Comparison of ENCODE assay signal across 16 cellular contexts in genomic region chr11:62505784-62506145, GRCh38. TPM values are rescaled to one million over a fixed set of nuclear protein-coding genes. Genes with fewer than 3 reads are reported as not detected.
DNase-seq lines count a peak whose midpoint lies in the region; ATAC-seq, FAIRE-seq and TF ChIP-seq lines count a peak whose summit lies in the region.
"Had no signal": no experiment of that assay in that cellular context is flagged by ENCODE, and none has a peak within 500 bp of the region (broad histone marks: within the 10 kb centered on the region; RNA-seq: fewer than 3 reads in every experiment).

No MANE protein-coding gene starts in this region.

- peaks cover 17% of the 10 kb centered on the region for H3K4me1 Mint-ChIP-seq in glutamatergic neuron (ENCODE audit: low read depth, unreplicated experiment)
- peaks cover 77% of the 10 kb centered on the region for H3K4me1 Mint-ChIP-seq in neural progenitor cell

- FAIRE-seq in HTR-8/SVneo (lab: Jason Lieb, UNC), result no peak
- FAIRE-seq: A549, GM12891 had no signal

- H3K4me1 ChIP-seq in heart right ventricle, result peaks cover 11 to 86% (median 72%) of the 10 kb centered on the region in 9 donors
- peaks cover 46% of the 10 kb centered on the region for H3K4me1 ChIP-seq in neural progenitor cell

- peak in 1 of 2 donors; percentile 17 for DNase-seq in heart right ventricle
- DNase-seq in Right ventricle myocardium inferior (ENCODE audit: missing footprints), result no peak
- no peak for DNase-seq in glutamatergic neuron
- DNase-seq in neural progenitor cell (ENCODE audit: low spot score), result no peak
- no peak for DNase-seq in HTR-8/SVneo (ENCODE audit: insufficient read length, low spot score)
- no peak for DNase-seq in stimulated activated CD4-positive, alpha-beta T cell treated with anti-CD3 and anti-CD28 coated beads, Interleukin-2, amount 100 ng/mL, for 24 hours
- DNase-seq: activated CD8-positive, alpha-beta memory T cell treated with anti-CD3 and anti-CD28 coated beads for 24 hours; effector memory CD8-positive, alpha-beta T cell; immature natural killer cell; stimulated activated CD4-positive, alpha-beta T cell treated with anti-CD3 and anti-CD28 coated beads, Interleukin-1b, Interleukin-23, amount 100 ng/mL, for 48 hours; stimulated activated naive CD4-positive, alpha-beta T cell treated with Interleukin-2 at 50 U/mL for 16 hours had no signal

- ATAC-seq in heart right ventricle (no peak), Right ventricle myocardium inferior (no peak), HG03439 (IDR thresholded peaks at IDR 0.05; ENCODE audit: unreplicated experiment) (no peak), GM18867 (IDR thresholded peaks at IDR 0.05; ENCODE audit: unreplicated experiment) (no peak)
- ATAC-seq: A549; effector memory CD8-positive, alpha-beta T cell had no signal

- H3K4me2 ChIP-seq in neural progenitor cell, result peak overlapping the region; percentile 77
- H3K4me2 ChIP-seq: A549 had no signal

- H3K27ac Mint-ChIP-seq in glutamatergic neuron (ENCODE audit: unreplicated experiment) (peak overlapping the region; percentile 45), neural progenitor cell (peak overlapping the region; percentile 97)
- H3K27ac Mint-ChIP-seq: activated naive CD4-positive, alpha-beta T cell treated with anti-CD3 and anti-CD28 coated beads, Interleukin-2, amount 50 U/mL, for 24 hours; immature natural killer cell had no signal

- peaks cover 66% of the 10 kb centered on the region for H3F3A ChIP-seq in neural progenitor cell (ENCODE audit: low read depth)

- no peaks in the 10 kb centered on the region for H4K20me1 ChIP-seq in neural progenitor cell (ENCODE audit: low read depth)

- no peaks in the 10 kb centered on the region for H3K9me3 ChIP-seq in heart right ventricle
- H3K9me3 ChIP-seq in neural progenitor cell (ENCODE audit: low read depth), result no peaks in the 10 kb centered on the region
- H3K9me3 ChIP-seq: A549 had no signal

- H3K4me3 Mint-ChIP-seq in glutamatergic neuron (ENCODE audit: unreplicated experiment) (peak overlapping the region; percentile 76), neural progenitor cell (peak overlapping the region; percentile 70)
- H3K4me3 Mint-ChIP-seq: activated naive CD4-positive, alpha-beta T cell treated with anti-CD3 and anti-CD28 coated beads, Interleukin-2, amount 50 U/mL, for 24 hours; effector memory CD8-positive, alpha-beta T cell; immature natural killer cell had no signal

- H3K27me3 ChIP-seq in heart right ventricle, result no peaks in the 10 kb centered on the region
- H3K27me3 ChIP-seq in neural progenitor cell, result peaks cover 8% of the 10 kb centered on the region

- peak overlapping the region in 7 of 10 donors; percentile 19 to 41 (median 36) for H3K4me3 ChIP-seq in heart right ventricle
- peak overlapping the region; percentile 34 for H3K4me3 ChIP-seq in neural progenitor cell
- H3K4me3 ChIP-seq: A549 had no signal

- H3K9me3 Mint-ChIP-seq in glutamatergic neuron (ENCODE audit: unreplicated experiment), result peaks cover 1% of the 10 kb centered on the region
- H3K9me3 Mint-ChIP-seq in neural progenitor cell, result no peaks in the 10 kb centered on the region
- H3K9me3 Mint-ChIP-seq: activated naive CD4-positive, alpha-beta T cell treated with anti-CD3 and anti-CD28 coated beads, Interleukin-2, amount 50 U/mL, for 24 hours; effector memory CD8-positive, alpha-beta T cell; immature natural killer cell had no signal

- H3K27me3 Mint-ChIP-seq in glutamatergic neuron (ENCODE audit: unreplicated experiment) (peaks cover 5% of the 10 kb centered on the region), neural progenitor cell (ENCODE audit: insufficient read depth, low read depth) (peaks cover 13% of the 10 kb centered on the region)
- H3K27me3 Mint-ChIP-seq: effector memory CD8-positive, alpha-beta T cell had no signal

- intact Hi-C loops in heart right ventricle (cut with DNase I) (loop anchor here in 4 of 10 donors (5.0 to 10.0 kb wide), 4 partner anchors 37 to 108 kb away; no protein-coding TSS in a partner anchor), Right ventricle myocardium inferior (cut with DNase I) (no loop called here)

- no peak for TF ChIP-seq CTCF in heart right ventricle (IDR thresholded peaks at IDR 0.05)
- TF ChIP-seq CTCF in glutamatergic neuron (IDR thresholded peaks at IDR 0.05; ENCODE audit: partially characterized antibody, unreplicated experiment), result no peak
- TF ChIP-seq CTCF in neural progenitor cell (IDR thresholded peaks at IDR 0.05), result no peak

- H2AFZ ChIP-seq in neural progenitor cell (replicated peaks), result peak overlapping the region; percentile 87

- H3K27ac ChIP-seq in heart right ventricle, result peak overlapping the region in 6 of 10 donors; percentile 6 to 89 (median 79)
- H3K27ac ChIP-seq in neural progenitor cell, result no peak overlapping the region

- WGBS in heart right ventricle, 2 donors, result 27 to 45% methylated on average over 15 of the region's 15 CpGs

- H3K79me2 ChIP-seq in neural progenitor cell (ENCODE audit: low read depth), result no peaks in the 10 kb centered on the region

- H3K36me3 ChIP-seq in heart right ventricle (no peaks in the 10 kb centered on the region), neural progenitor cell (no peaks in the 10 kb centered on the region)

- no peaks in the 10 kb centered on the region for H3K36me3 Mint-ChIP-seq in glutamatergic neuron (ENCODE audit: unreplicated experiment)
- H3K36me3 Mint-ChIP-seq in neural progenitor cell, result no peaks in the 10 kb centered on the region
- H3K36me3 Mint-ChIP-seq: activated naive CD4-positive, alpha-beta T cell treated with anti-CD3 and anti-CD28 coated beads, Interleukin-2, amount 50 U/mL, for 24 hours; immature natural killer cell had no signal

- no peak overlapping the region for H3K9ac ChIP-seq in neural progenitor cell

RNA-seq across cellular contexts. Expression of gene AHNAK, which starts 40.8 kb away (rescaled TPM):
- 100 to 1,000 TPM; 259 to 447 (median 386) TPM for total RNA-seq in heart right ventricle
- 100 to 1,000 TPM; 101 to 113 TPM for polyA plus RNA-seq in heart right ventricle
- total RNA-seq in Right ventricle myocardium inferior, result 332 TPM
- 4.5 TPM for total RNA-seq in glutamatergic neuron (ENCODE audit: unreplicated experiment)
- 14.9 and 15.0 TPM in 2 replicates for total RNA-seq in neural progenitor cell (ENCODE audit: low replicate concordance)

Comparison
In these comparisons a context has a peak if more than half of its experiments do, and no peak if none do; other contexts are left out.
1. RNA of gene AHNAK, which starts 40.8 kb away (total RNA-seq): 259 to 447 TPM in heart right ventricle and 332 TPM in Right ventricle myocardium inferior (single experiment); 14.9 to 15.0 TPM in neural progenitor cell and 4.5 TPM in glutamatergic neuron (single experiment); every median in the first group is over 10 times any median in the second.